ENCODE assay signal across 8 cellular contexts in the genomic region with DNA sequence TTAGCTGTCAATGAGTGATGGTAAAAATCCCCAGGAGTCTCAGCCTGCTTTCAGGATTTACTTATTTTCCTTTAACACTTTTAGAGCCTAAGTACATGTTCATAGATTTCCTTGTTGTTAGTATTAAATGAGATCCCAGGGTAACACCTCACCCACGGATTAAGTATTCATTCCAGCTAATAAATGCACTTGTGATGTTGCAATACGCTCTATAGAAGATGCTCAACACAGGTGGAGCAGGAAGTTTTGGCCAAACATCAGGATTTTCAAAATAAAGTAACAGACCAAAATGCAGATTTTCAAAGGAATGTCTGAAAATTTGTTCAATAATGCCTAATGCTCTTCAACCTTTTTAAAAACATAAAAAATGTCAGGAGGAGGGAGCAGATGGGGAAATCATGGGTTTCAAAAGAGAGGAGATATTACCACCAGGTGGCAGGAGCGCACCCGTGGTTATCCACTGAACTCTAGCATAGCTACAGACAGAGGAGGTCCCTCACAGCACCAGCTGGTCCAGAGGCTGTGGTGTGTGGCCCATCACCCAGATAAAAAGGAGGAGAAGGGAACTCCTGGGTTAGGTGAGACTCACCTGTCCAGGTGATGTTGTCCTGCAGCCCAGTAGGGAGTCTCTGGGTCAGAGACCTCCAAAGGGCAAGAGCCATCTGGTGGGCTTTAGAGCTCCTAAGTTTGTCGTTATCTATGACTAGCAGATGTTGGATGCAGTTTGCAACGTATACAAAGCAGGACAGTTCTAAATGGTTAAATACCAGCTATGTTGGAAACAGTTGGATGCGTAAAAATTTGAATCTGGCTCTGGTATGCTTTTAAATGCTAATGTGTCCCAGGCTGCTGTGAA.
DNase-seq lines count a peak whose midpoint lies in the region; ATAC-seq and TF ChIP-seq lines count a peak whose summit lies in the region.

No MANE protein-coding gene starts in this region.

- peak; percentile 83 for TF ChIP-seq RAD21 in HCT116 (IDR thresholded peaks at IDR 0.05; ENCODE audit: low read depth)

- H2AFZ ChIP-seq in HCT116 (ENCODE audit: low read depth, low read length, poor library complexity, severe bottlenecking) = no peak overlapping the region

- peak; percentile 65 to 76 (median 74); a peak in 5 of 6 replicates for TF ChIP-seq CTCF in HCT116 (IDR thresholded peaks at IDR 0.05 in 2 of 3, conservative IDR thresholded peaks at IDR 0.05 in 1 of 3; ENCODE audit: borderline replicate concordance in 1 of 3, insufficient read depth in 1 of 3, low read depth in 2 of 3, low read length in 2 of 3)
- peak; percentile 67 for TF ChIP-seq CTCF in NB4 (IDR thresholded peaks at IDR 0.05; ENCODE audit: low read depth, low read length)

- DNase-seq in NCI-H2196 (lab: John Stamatoyannopoulos, UW; ENCODE audit: unreplicated experiment) (peak; percentile 54), NCI-H2196 treated with DMSO at 0.1 percent for 48 hours (lab: John Stamatoyannopoulos, UW; ENCODE audit: unreplicated experiment) (no peak), HCT116 (ENCODE audit: low read depth, low spot score) (peak; percentile 35), NB4 (ENCODE audit: low read depth) (peak; percentile 61), dedifferentiated amniotic fluid mesenchymal stem cell (ENCODE audit: extremely low spot score) (peak; percentile 68), lung microvascular endothelial cell (ENCODE audit: low read depth in 2 of 2) (peak; percentile 35 to 50)
- DNase-seq in activated CD4-positive, alpha-beta T cell treated with anti-CD3 and anti-CD28 coated beads for 24 hours (ENCODE audit: low read depth in 2 of 2) = peak; percentile 3 to 23
- peak; percentile 4 for DNase-seq in stimulated activated naive CD4-positive, alpha-beta T cell treated with Interleukin-2 at 50 U/mL for 16 hours (lab: John Stamatoyannopoulos, UW)

- POLR2A ChIA-PET in HCT116 (lab: Charles Lee) = interaction anchor here (1.1 kb wide), 1 partner anchor 49 kb away, joined by 4 read pairs; no protein-coding TSS in a partner anchor

- H3K27ac ChIP-seq in HCT116 (ENCODE audit: low read depth, low read length) = no peak overlapping the region

- H3K9me2 ChIP-seq in HCT116 (ENCODE audit: insufficient read depth) = no peaks in the 10 kb centered on the region

- intact Hi-C loops in HCT116 (cut with micrococcal nuclease) = loop anchor here (1.0 to 5.0 kb wide), 4 partner anchors 181 to 273 kb away; no protein-coding TSS in a partner anchor

- no peaks in the 10 kb centered on the region for H3K9me3 ChIP-seq in HCT116 (ENCODE audit: control insufficient read depth in 1 of 2, insufficient read depth in 1 of 2, low read depth in 1 of 2, low read length in 2 of 2)

- H3K9ac ChIP-seq in HCT116 (ENCODE audit: low read length) = no peak overlapping the region

- 0 out of 2 replicates have a peak, but pooled peaks cover 4% of the 10 kb centered on the region for H3K79me2 ChIP-seq in HCT116 (ENCODE audit: insufficient read depth, low read length)

- H3K4me2 ChIP-seq in HCT116 (ENCODE audit: low read length) = no peak overlapping the region

- H3K4me1 ChIP-seq in HCT116 (ENCODE audit: control insufficient read depth in 1 of 2, insufficient read depth in 2 of 2, low read length in 2 of 2) = peaks cover 22 to 23% of the 10 kb centered on the region in 2 experiments

- H3K4me3 ChIP-seq in HCT116 (replicated peaks in 1 of 2; ENCODE audit: low read depth in 1 of 2, low read length in 2 of 2) (no peak overlapping the region), NB4 (ENCODE audit: low read depth, low read length) (no peak overlapping the region)

- peak; percentile 89 for ATAC-seq in HCT116

- no TSS peak for BruUV-seq in HCT116 (replicated peaks; lab: Mats Ljungman, UMichigan)

- RAD21 ChIA-PET in HCT116 (lab: Charles Lee; ENCODE audit: low non-redundant PET in 1 of 2, low total read pairs in 2 of 2, uncharacterized antibody in 2 of 2, unreplicated experiment in 2 of 2) = interaction anchor here (0.5 to 1.5 kb wide), 6 partner anchors 68 to 1776 kb away, joined by 3 to 6 read pairs (median 3); no protein-coding TSS in a partner anchor

- no peak for TF ChIP-seq POLR2A in HCT116 (IDR thresholded peaks at IDR 0.05; ENCODE audit: borderline replicate concordance, extremely low read depth, insufficient read depth, insufficient read length)
- no peak for TF ChIP-seq POLR2A in NB4 (IDR thresholded peaks at IDR 0.05; ENCODE audit: extremely low read depth, insufficient read length)

- H3K27me3 ChIP-seq in HCT116 (ENCODE audit: insufficient read depth, low read length) = no peaks in the 10 kb centered on the region

- CTCF ChIA-PET in HCT116 (lab: Charles Lee) = interaction anchor here (0.6 to 2.9 kb wide), 24 partner anchors 10 to 324 kb away, joined by 3 to 28 read pairs (median 5); no protein-coding TSS in a partner anchor

- H4K20me1 ChIP-seq in HCT116 (ENCODE audit: insufficient read depth) = no peaks in the 10 kb centered on the region

- H3K36me3 ChIP-seq in HCT116 (ENCODE audit: control insufficient read depth in 1 of 2, insufficient read depth in 2 of 2, low read length in 2 of 2) = no peaks in the 10 kb centered on the region

TF ChIP-seq in HCT116, 20 proteins besides CTCF, POLR2A, EP300 and RAD21:
- TF ChIP-seq EZH2 (IDR thresholded peaks at IDR 0.05) (no peak), YY1 (IDR thresholded peaks at IDR 0.05; ENCODE audit: extremely low read depth, insufficient replicate concordance, low read depth, low read length) (peak; percentile 13), ELF1 (IDR thresholded peaks at IDR 0.05; ENCODE audit: borderline replicate concordance, low read depth) (no peak), JUND (IDR thresholded peaks at IDR 0.05) (no peak), TCF7L2 (IDR thresholded peaks at IDR 0.05; ENCODE audit: borderline replicate concordance, extremely low read depth, insufficient read depth, insufficient read length) (no peak)
